In genomic region chr6:168915242-168915641, GRCh38 we compare ENCODE assay signal across 17 cellular contexts.
DNase-seq lines count a peak whose midpoint lies in the region; ATAC-seq, FAIRE-seq and TF ChIP-seq lines count a peak whose summit lies in the region.
"Had no signal": no experiment of that assay in that cellular context is flagged by ENCODE, and none has a peak within 500 bp of the region (broad histone marks: within the 10 kb centered on the region; RNA-seq: fewer than 3 reads in every experiment).

No MANE protein-coding gene starts in this region.

- TF ChIP-seq CTCF in SK-N-SH (IDR thresholded peaks at IDR 0.05): no peak

- no peaks in the 10 kb centered on the region for H3F3A ChIP-seq in SK-N-SH (replicated peaks; ENCODE audit: insufficient read depth)

- CTCF ChIA-PET in SK-N-SH (lab: Yijun Ruan, JAX): interaction anchor here (1.6 kb wide), 1 partner anchor 20 kb away, joined by 6 read pairs; no protein-coding TSS in a partner anchor

- H3K4me2 ChIP-seq in SK-N-SH: no peak overlapping the region
- H3K4me2 ChIP-seq: GM23338 had no signal

- H3K36me3 ChIP-seq in SK-N-SH (replicated peaks in 1 of 2; ENCODE audit: control insufficient read depth in 1 of 2, insufficient read depth in 2 of 2, low read length in 1 of 2) (no peaks in the 10 kb centered on the region), small intestine (ENCODE audit: control insufficient read depth in 2 of 2, insufficient read depth in 2 of 2, low read length in 2 of 2) (no peaks in the 10 kb centered on the region)

- POLR2A ChIA-PET in SK-N-SH (lab: Yijun Ruan, JAX): no interaction called here

- H3K4me1 ChIP-seq in SK-N-SH (ENCODE audit: control insufficient read depth in 1 of 2, insufficient read depth in 2 of 2, low read depth in 1 of 2, low read length in 1 of 2) (no peaks in the 10 kb centered on the region; a peak in 1 of 4 replicates), small intestine (ENCODE audit: control insufficient read depth in 2 of 2, insufficient read depth in 1 of 2, low read depth in 1 of 2, low read length in 1 of 2) (peaks cover 0 to 3% of the 10 kb centered on the region in 2 donors)

- no peak for FAIRE-seq in small intestine (lab: Jason Lieb, UNC)
- FAIRE-seq: D721Med, G401.6, GM12891 had no signal

- no peak overlapping the region for H2AFZ ChIP-seq in SK-N-SH (ENCODE audit: low read depth)
- H2AFZ ChIP-seq: GM23338 had no signal

- ATAC-seq in SK-N-SH treated with all-trans-retinoic acid at 6 μM for 48 hours: no peak
- ATAC-seq in left colon: peak; percentile 76
- no peak for ATAC-seq in HG02981 (IDR thresholded peaks at IDR 0.05; ENCODE audit: unreplicated experiment)
- ATAC-seq: CD8-positive, alpha-beta T cell; GM23338 had no signal

- no peak overlapping the region for H3K9ac ChIP-seq in SK-N-SH

- H3K9me3 ChIP-seq in SK-N-SH: no peaks in the 10 kb centered on the region
- H3K9me3 ChIP-seq in small intestine (ENCODE audit: control insufficient read depth, low read depth): no peaks in the 10 kb centered on the region

- no peaks in the 10 kb centered on the region for H3K9me2 ChIP-seq in SK-N-SH

- no peak for TF ChIP-seq EP300 in SK-N-SH (IDR thresholded peaks at IDR 0.05; ENCODE audit: borderline replicate concordance in 1 of 2, low read depth in 1 of 2, low read length in 1 of 2)

- H3K4me3 ChIP-seq in SK-N-SH (ENCODE audit: low read depth in 2 of 2, low read length in 1 of 2) (no peak overlapping the region), small intestine (ENCODE audit: low read depth in 1 of 2, low read length in 2 of 2) (no peak overlapping the region)
- H3K4me3 ChIP-seq: GM23338 had no signal

- H3K27ac ChIP-seq in SK-N-SH (ENCODE audit: low read depth in 2 of 2, low read length in 1 of 2): no peak overlapping the region
- H3K27ac ChIP-seq in small intestine (ENCODE audit: low read depth in 1 of 2, low read length in 1 of 2): no peak overlapping the region
- H3K27ac ChIP-seq: 22Rv1 had no signal

- H3K79me2 ChIP-seq in SK-N-SH (ENCODE audit: insufficient read depth): no peaks in the 10 kb centered on the region

- intact Hi-C loops in left colon (cut with DNase I, micrococcal nuclease) (no loop called here), posterior cingulate gyrus (cut with DNase I) (no loop called here)

- DNase-seq in SK-N-SH (no peak), left colon (peak in 1 of 2 donors; percentile 53), small intestine (peak; percentile 70), NCI-H1436 treated with DMSO at 0.1 percent for 48 hours (lab: John Stamatoyannopoulos, UW) (no peak), posterior cingulate gyrus (no peak)
- DNase-seq: CD8-positive, alpha-beta T cell; COR-L47; DMS79 treated with DMSO at 0.1 percent for 48 hours; EL; H9 had no signal

- no peak for TF ChIP-seq RAD21 in SK-N-SH (IDR thresholded peaks at IDR 0.05; ENCODE audit: low read length)

- no peaks in the 10 kb centered on the region for H3K27me3 ChIP-seq in SK-N-SH (ENCODE audit: insufficient read depth)
- H3K27me3 ChIP-seq in small intestine (ENCODE audit: control insufficient read depth in 2 of 2, insufficient read depth in 2 of 2, low read length in 2 of 2): no peaks in the 10 kb centered on the region

- WGBS in SK-N-SH (ENCODE audit: low lambda C conversion rate): 34% methylated on average over 3 of the region's 6 CpGs
- WGBS in small intestine, 3 donors: 9 to 65% (median 28%) methylated on average over 6 of the region's 6 CpGs

- no peaks in the 10 kb centered on the region for H4K20me1 ChIP-seq in SK-N-SH (ENCODE audit: insufficient read depth)

TF ChIP-seq in SK-N-SH, 30 proteins besides CTCF, POLR2A, EP300 and RAD21:
- TF ChIP-seq, protein P1, sequence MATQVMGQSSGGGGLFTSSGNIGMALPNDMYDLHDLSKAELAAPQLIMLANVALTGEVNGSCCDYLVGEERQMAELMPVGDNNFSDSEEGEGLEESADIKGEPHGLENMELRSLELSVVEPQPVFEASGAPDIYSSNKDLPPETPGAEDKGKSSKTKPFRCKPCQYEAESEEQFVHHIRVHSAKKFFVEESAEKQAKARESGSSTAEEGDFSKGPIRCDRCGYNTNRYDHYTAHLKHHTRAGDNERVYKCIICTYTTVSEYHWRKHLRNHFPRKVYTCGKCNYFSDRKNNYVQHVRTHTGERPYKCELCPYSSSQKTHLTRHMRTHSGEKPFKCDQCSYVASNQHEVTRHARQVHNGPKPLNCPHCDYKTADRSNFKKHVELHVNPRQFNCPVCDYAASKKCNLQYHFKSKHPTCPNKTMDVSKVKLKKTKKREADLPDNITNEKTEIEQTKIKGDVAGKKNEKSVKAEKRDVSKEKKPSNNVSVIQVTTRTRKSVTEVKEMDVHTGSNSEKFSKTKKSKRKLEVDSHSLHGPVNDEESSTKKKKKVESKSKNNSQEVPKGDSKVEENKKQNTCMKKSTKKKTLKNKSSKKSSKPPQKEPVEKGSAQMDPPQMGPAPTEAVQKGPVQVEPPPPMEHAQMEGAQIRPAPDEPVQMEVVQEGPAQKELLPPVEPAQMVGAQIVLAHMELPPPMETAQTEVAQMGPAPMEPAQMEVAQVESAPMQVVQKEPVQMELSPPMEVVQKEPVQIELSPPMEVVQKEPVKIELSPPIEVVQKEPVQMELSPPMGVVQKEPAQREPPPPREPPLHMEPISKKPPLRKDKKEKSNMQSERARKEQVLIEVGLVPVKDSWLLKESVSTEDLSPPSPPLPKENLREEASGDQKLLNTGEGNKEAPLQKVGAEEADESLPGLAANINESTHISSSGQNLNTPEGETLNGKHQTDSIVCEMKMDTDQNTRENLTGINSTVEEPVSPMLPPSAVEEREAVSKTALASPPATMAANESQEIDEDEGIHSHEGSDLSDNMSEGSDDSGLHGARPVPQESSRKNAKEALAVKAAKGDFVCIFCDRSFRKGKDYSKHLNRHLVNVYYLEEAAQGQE (IDR thresholded peaks at IDR 0.05; ENCODE audit: low read depth, low read length): 0 out of 2 replicates have a peak, but pooled peaks have one; percentile 23
- TF ChIP-seq GABPA (IDR thresholded peaks at IDR 0.05; ENCODE audit: low read depth) (no peak), FOXM1 (IDR thresholded peaks at IDR 0.05; ENCODE audit: low read depth) (no peak)
- TF ChIP-seq, protein P2, sequence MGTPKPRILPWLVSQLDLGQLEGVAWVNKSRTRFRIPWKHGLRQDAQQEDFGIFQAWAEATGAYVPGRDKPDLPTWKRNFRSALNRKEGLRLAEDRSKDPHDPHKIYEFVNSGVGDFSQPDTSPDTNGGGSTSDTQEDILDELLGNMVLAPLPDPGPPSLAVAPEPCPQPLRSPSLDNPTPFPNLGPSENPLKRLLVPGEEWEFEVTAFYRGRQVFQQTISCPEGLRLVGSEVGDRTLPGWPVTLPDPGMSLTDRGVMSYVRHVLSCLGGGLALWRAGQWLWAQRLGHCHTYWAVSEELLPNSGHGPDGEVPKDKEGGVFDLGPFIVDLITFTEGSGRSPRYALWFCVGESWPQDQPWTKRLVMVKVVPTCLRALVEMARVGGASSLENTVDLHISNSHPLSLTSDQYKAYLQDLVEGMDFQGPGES (IDR thresholded peaks at IDR 0.05; ENCODE audit: low read depth, low read length): no peak

TF ChIP-seq in SK-N-SH treated with all-trans-retinoic acid at 6 μM for 48 hours, 23 proteins besides CTCF, POLR2A, EP300 and RAD21:
- TF ChIP-seq ISL1 (CRISPR knock-in tag; IDR thresholded peaks at IDR 0.05): no peak
- TF ChIP-seq ZNF8 (CRISPR knock-in tag; IDR thresholded peaks at IDR 0.05): no peak
TF ChIP-seq in SK-N-SH treated with all-trans-retinoic acid at 6 μM for 48 hours: peak in this region for 0.
